Comparison of ENCODE assay signal across 8 cellular contexts in the genomic region with DNA sequence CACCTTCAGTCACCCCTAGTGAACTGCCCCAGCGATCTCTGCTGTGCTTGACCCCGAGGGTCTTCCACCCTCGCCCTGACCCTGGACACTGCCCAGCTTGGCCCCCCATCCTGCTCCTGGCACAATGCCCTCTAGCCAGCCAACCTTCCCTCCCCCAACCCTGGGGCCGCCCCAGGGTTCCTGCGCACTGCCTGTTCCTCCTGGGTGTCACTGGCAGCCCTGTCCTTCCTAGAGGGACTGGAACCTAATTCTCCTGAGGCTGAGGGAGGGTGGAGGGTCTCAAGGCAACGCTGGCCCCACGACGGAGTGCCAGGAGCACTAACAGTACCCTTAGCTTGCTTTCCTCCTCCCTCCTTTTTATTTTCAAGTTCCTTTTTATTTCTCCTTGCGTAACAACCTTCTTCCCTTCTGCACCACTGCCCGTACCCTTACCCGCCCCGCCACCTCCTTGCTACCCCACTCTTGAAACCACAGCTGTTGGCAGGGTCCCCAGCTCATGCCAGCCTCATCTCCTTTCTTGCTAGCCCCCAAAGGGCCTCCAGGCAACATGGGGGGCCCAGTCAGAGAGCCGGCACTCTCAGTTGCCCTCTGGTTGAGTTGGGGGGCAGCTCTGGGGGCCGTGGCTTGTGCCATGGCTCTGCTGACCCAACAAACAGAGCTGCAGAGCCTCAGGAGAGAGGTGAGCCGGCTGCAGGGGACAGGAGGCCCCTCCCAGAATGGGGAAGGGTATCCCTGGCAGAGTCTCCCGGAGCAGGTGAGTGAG. TPM values are rescaled to one million over a fixed set of nuclear protein-coding genes. Genes with fewer than 3 reads are reported as not detected.
A peak's percentile ranks its signal among the peaks of the same experiment; 100 is the strongest.
DNase-seq lines count a peak whose midpoint lies in the region; ATAC-seq and TF ChIP-seq lines count a peak whose summit lies in the region.

A gene with protein sequence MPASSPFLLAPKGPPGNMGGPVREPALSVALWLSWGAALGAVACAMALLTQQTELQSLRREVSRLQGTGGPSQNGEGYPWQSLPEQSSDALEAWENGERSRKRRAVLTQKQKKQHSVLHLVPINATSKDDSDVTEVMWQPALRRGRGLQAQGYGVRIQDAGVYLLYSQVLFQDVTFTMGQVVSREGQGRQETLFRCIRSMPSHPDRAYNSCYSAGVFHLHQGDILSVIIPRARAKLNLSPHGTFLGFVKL (plus strand): TSS at position 207 of the 763 bp plus-strand sequence. CDS start 290 bp downstream, at position 497.

- H3K27ac ChIP-seq in RWPE1 = peak within 1 kb of the TSS; percentile 95
- H3K27ac ChIP-seq in foreskin keratinocyte = peak within 1 kb of the TSS; percentile 8

- peak within 1 kb of the TSS; percentile 43; the same call in 1 of the 2 replicates for H3K4me3 ChIP-seq in GM08714 (ENCODE audit: low read length)

- DNase-seq in RWPE1 (ENCODE audit: low spot score) (no peak), foreskin keratinocyte (no peak), posterior vena cava (ENCODE audit: low spot score) (peak; percentile 86), NCI-H345 treated with DMSO at 0.1 percent for 48 hours (lab: John Stamatoyannopoulos, UW; ENCODE audit: unreplicated experiment) (no peak)

- no peak for ATAC-seq in foreskin keratinocyte
- ATAC-seq in GM18511 (IDR thresholded peaks at IDR 0.05; ENCODE audit: unreplicated experiment) = no peak
- no peak for ATAC-seq in GM21381 (IDR thresholded peaks at IDR 0.05; ENCODE audit: unreplicated experiment)
- no peak for ATAC-seq in HG02623 (IDR thresholded peaks at IDR 0.05; ENCODE audit: unreplicated experiment)

- peaks cover 4% of the 10 kb centered on the region for H3K4me1 ChIP-seq in foreskin keratinocyte

- CTCF ChIA-PET in RWPE1 (lab: Yijun Ruan, JAX) = interaction anchor here (0.9 to 2.7 kb wide), 2 partner anchors 44 to 122 kb away, joined by 5 to 14 read pairs; no protein-coding TSS in a partner anchor

- no peaks in the 10 kb centered on the region for H3K27me3 ChIP-seq in foreskin keratinocyte

- intact Hi-C loops in posterior vena cava (cut with DNase I) = no loop called here

- TF ChIP-seq CTCF in RWPE1 (conservative IDR thresholded peaks at IDR 0.05; ENCODE audit: low read depth) (no peak), foreskin keratinocyte (conservative IDR thresholded peaks at IDR 0.05) (no peak)

- POLR2A ChIA-PET in RWPE1 (lab: Yijun Ruan, JAX; ENCODE audit: low non-redundant PET) = no interaction called here

RNA-seq across cellular contexts. Expression of the gene that starts here (rescaled TPM):
- total RNA-seq in foreskin keratinocyte (2.4 and 2.6 TPM in 2 replicates), posterior vena cava (10 to 100 TPM; 15.5 to 33.3 TPM)
- 2.3 and 3.4 TPM in 2 replicates for polyA plus RNA-seq in foreskin keratinocyte
